19 cellular contexts compared by ENCODE assay signal in genomic region chr15:77568014-77568959, GRCh38.
DNase-seq lines count a peak whose midpoint lies in the region; ATAC-seq, FAIRE-seq and TF ChIP-seq lines count a peak whose summit lies in the region.
"Had no signal": no experiment of that assay in that cellular context is flagged by ENCODE, and none has a peak within 500 bp of the region (broad histone marks: within the 10 kb centered on the region; RNA-seq: fewer than 3 reads in every experiment).

No MANE protein-coding gene starts in this region.

- 87 to 97% (median 92%) methylated on average over 10 to 14 of the region's 14 CpGs for WGBS in heart left ventricle, 4 donors

- TF ChIP-seq CTCF in heart left ventricle (IDR thresholded peaks at IDR 0.05): no peak
- TF ChIP-seq CTCF in bronchial epithelial cell (IDR thresholded peaks at IDR 0.05; ENCODE audit: insufficient read depth, low read length, severe bottlenecking): no peak
- no peak for TF ChIP-seq CTCF in mesothelial cell of epicardium (IDR thresholded peaks at IDR 0.05; ENCODE audit: unreplicated experiment)
- TF ChIP-seq CTCF in uterus (IDR thresholded peaks at IDR 0.05): no peak
- no peak for TF ChIP-seq CTCF in GM20000 (IDR thresholded peaks at IDR 0.05; ENCODE audit: extremely low read depth, missing control alignments)

- H3K36me3 Mint-ChIP-seq in mesothelial cell of epicardium: no peaks in the 10 kb centered on the region
- no peaks in the 10 kb centered on the region for H3K36me3 Mint-ChIP-seq in stimulated activated memory B cell treated with anti-CD40 and anti-IgM and Interleukin-4, amounts not matched to agents 10 μg/mL and 1 μg/mL and 100 μg/mL, for 72 hours
- H3K36me3 Mint-ChIP-seq: activated naive CD8-positive, alpha-beta T cell treated with anti-CD3 and anti-CD28 coated beads for 36 hours had no signal

- TF ChIP-seq POLR2A in heart left ventricle (IDR thresholded peaks at IDR 0.05) (no peak), uterus (IDR thresholded peaks at IDR 0.05) (no peak)

- H3K9me3 ChIP-seq in heart left ventricle: no peaks in the 10 kb centered on the region
- no peaks in the 10 kb centered on the region for H3K9me3 ChIP-seq in uterus
- H3K9me3 ChIP-seq: colonic mucosa, esophagus muscularis mucosa, suprapubic skin had no signal

- H3K9me3 Mint-ChIP-seq in mesothelial cell of epicardium: no peaks in the 10 kb centered on the region
- no peaks in the 10 kb centered on the region for H3K9me3 Mint-ChIP-seq in stimulated activated memory B cell treated with anti-CD40 and anti-IgM and Interleukin-4, amounts not matched to agents 10 μg/mL and 1 μg/mL and 100 μg/mL, for 72 hours
- H3K9me3 Mint-ChIP-seq: activated naive CD8-positive, alpha-beta T cell treated with anti-CD3 and anti-CD28 coated beads for 36 hours had no signal

- H3K27me3 Mint-ChIP-seq in mesothelial cell of epicardium (ENCODE audit: low read depth): peaks cover 6% of the 10 kb centered on the region
- peaks cover 51% of the 10 kb centered on the region for H3K27me3 Mint-ChIP-seq in stimulated activated memory B cell treated with anti-CD40 and anti-IgM and Interleukin-4, amounts not matched to agents 10 μg/mL and 1 μg/mL and 100 μg/mL, for 72 hours
- H3K27me3 Mint-ChIP-seq: activated naive CD8-positive, alpha-beta T cell treated with anti-CD3 and anti-CD28 coated beads for 36 hours had no signal

- peak in 1 of 4 donors; percentile 24 for ATAC-seq in heart left ventricle
- ATAC-seq in Right ventricle myocardium superior (ENCODE audit: poor library complexity): no peak
- no peak for ATAC-seq in stimulated activated memory B cell treated with anti-CD40 and anti-IgM and Interleukin-4, amounts not matched to agents 10 μg/mL and 1 μg/mL and 100 μg/mL, for 72 hours

- peak; percentile 83 for FAIRE-seq in bronchial epithelial cell (lab: Jason Lieb, UNC)

- no peaks in the 10 kb centered on the region for H3K27me3 ChIP-seq in heart left ventricle
- H3K27me3 ChIP-seq in bronchial epithelial cell (ENCODE audit: control insufficient read depth, insufficient read depth, low read length): no peaks in the 10 kb centered on the region
- H3K27me3 ChIP-seq in uterus: no peaks in the 10 kb centered on the region
- H3K27me3 ChIP-seq: colonic mucosa, esophagus muscularis mucosa had no signal

- H3K27ac ChIP-seq in heart left ventricle (peak overlapping the region in 8 of 12 donors; percentile 32 to 66 (median 47)), uterus (peak overlapping the region; percentile 35 to 68)
- H3K27ac ChIP-seq: colonic mucosa, suprapubic skin had no signal

- H3K4me1 Mint-ChIP-seq in mesothelial cell of epicardium: peaks cover 43% of the 10 kb centered on the region
- H3K4me1 Mint-ChIP-seq in stimulated activated memory B cell treated with anti-CD40 and anti-IgM and Interleukin-4, amounts not matched to agents 10 μg/mL and 1 μg/mL and 100 μg/mL, for 72 hours: peaks cover 7% of the 10 kb centered on the region

- H3K4me1 ChIP-seq in heart left ventricle (peaks cover 0 to 19% (median 0%) of the 10 kb centered on the region in 12 donors), uterus (no peaks in the 10 kb centered on the region)
- H3K4me1 ChIP-seq: colonic mucosa had no signal

- DNase-seq in heart left ventricle (peak in 1 of 5 donors; percentile 9), Right ventricle myocardium superior (no peak), bronchial epithelial cell (ENCODE audit: low read depth) (no peak), mesothelial cell of epicardium (ENCODE audit: low spot score in 2 of 2, unreplicated experiment in 2 of 2) (no peak), uterus (no peak), kidney glomerular epithelial cell (lab: John Stamatoyannopoulos, UW) (no peak), GM20000 (ENCODE audit: low spot score) (no peak)
- DNase-seq: activated CD4-positive, alpha-beta T cell treated with anti-CD3 and anti-CD28 coated beads for 48 hours; activated naive CD8-positive, alpha-beta T cell treated with anti-CD3 and anti-CD28 coated beads for 36 hours; activated T-cell treated with anti-CD3 and anti-CD28 coated beads, Interleukin-2, amount 50 U/mL, for 1 hour; colonic mucosa; DMS79 treated with DMSO at 0.1 percent for 48 hours; MV-4-11; NCI-H510A; stimulated activated CD4-positive, alpha-beta T cell treated with anti-CD3 and anti-CD28 coated beads, Interleukin-12 subunit alpha, Interleukin-12 subunit beta, amount 100 ng/mL, for 4 hours; T-helper 1 cell had no signal

- no peaks in the 10 kb centered on the region for H3K36me3 ChIP-seq in heart left ventricle
- no peaks in the 10 kb centered on the region for H3K36me3 ChIP-seq in bronchial epithelial cell (ENCODE audit: control insufficient read depth, insufficient read depth, low read length)
- no peaks in the 10 kb centered on the region for H3K36me3 ChIP-seq in uterus
- H3K36me3 ChIP-seq: colonic mucosa, esophagus muscularis mucosa, suprapubic skin had no signal

- intact Hi-C loops in heart left ventricle (cut with DNase I): no loop called here
- intact Hi-C loops in Right ventricle myocardium superior (cut with DNase I): no loop called here
- intact Hi-C loops in uterus (cut with DNase I; ENCODE audit: low total_unique reads): no loop called here

- H3K4me3 Mint-ChIP-seq in mesothelial cell of epicardium: peak overlapping the region; percentile 1
- H3K4me3 Mint-ChIP-seq in stimulated activated memory B cell treated with anti-CD40 and anti-IgM and Interleukin-4, amounts not matched to agents 10 μg/mL and 1 μg/mL and 100 μg/mL, for 72 hours: no peak overlapping the region
- H3K4me3 Mint-ChIP-seq: activated naive CD8-positive, alpha-beta T cell treated with anti-CD3 and anti-CD28 coated beads for 36 hours had no signal

- H3K27ac Mint-ChIP-seq in mesothelial cell of epicardium: peak overlapping the region; percentile 82
- H3K27ac Mint-ChIP-seq in stimulated activated memory B cell treated with anti-CD40 and anti-IgM and Interleukin-4, amounts not matched to agents 10 μg/mL and 1 μg/mL and 100 μg/mL, for 72 hours: no peak overlapping the region
- H3K27ac Mint-ChIP-seq: activated naive CD8-positive, alpha-beta T cell treated with anti-CD3 and anti-CD28 coated beads for 36 hours had no signal

- H3K4me3 ChIP-seq in heart left ventricle (peak overlapping the region in 3 of 12 donors; percentile 33 to 48 (median 41)), bronchial epithelial cell (ENCODE audit: low read depth, low read length) (no peak overlapping the region), uterus (no peak overlapping the region)
